In genomic region chr11:89021339-89021738, GRCh38 we compare ENCODE assay signal across 23 cellular contexts. TPM values are rescaled to one million over a fixed set of nuclear protein-coding genes. Genes with fewer than 3 reads are reported as not detected.
DNase-seq lines count a peak whose midpoint lies in the region; ATAC-seq, FAIRE-seq and TF ChIP-seq lines count a peak whose summit lies in the region.
"Had no signal": no experiment of that assay in that cellular context is flagged by ENCODE, and none has a peak within 500 bp of the region (broad histone marks: within the 10 kb centered on the region; RNA-seq: fewer than 3 reads in every experiment).

No MANE protein-coding gene starts in this region.

- no peak for TF ChIP-seq RAD21 in HepG2 (CRISPR knock-in tag; IDR thresholded peaks at IDR 0.05)

- H4K20me1 ChIP-seq in HepG2 (ENCODE audit: insufficient read depth, low read length) = no peaks in the 10 kb centered on the region
- H4K20me1 ChIP-seq in PC-3 (ENCODE audit: low read length) = no peaks in the 10 kb centered on the region
- H4K20me1 ChIP-seq in osteoblast (ENCODE audit: insufficient read depth, low read length) = no peaks in the 10 kb centered on the region
- H4K20me1 ChIP-seq: BLaER1 had no signal

- no peak for FAIRE-seq in HepG2 (lab: Jason Lieb, UNC)
- FAIRE-seq: G401.6, GM12891 had no signal

- no peak for DNase-seq in HepG2 (ENCODE audit: low spot score)
- DNase-seq in right lobe of liver = no peak
- no peak for DNase-seq in PC-3
- DNase-seq in osteoblast (ENCODE audit: insufficient read length, low spot score, missing footprints) = peak; percentile 29
- no peak for DNase-seq in KBM-7
- DNase-seq in GM19238 (ENCODE audit: insufficient read length, low spot score) = no peak
- DNase-seq: ACHN; BE2C; C1 segment of cervical spinal cord; Calu3; CD4-positive, alpha-beta memory T cell; CD4-positive, CD25-positive, alpha-beta regulatory T cell; CD8-positive, alpha-beta memory T cell; COR-L47; DMS79 treated with DMSO at 0.1 percent for 48 hours; GF-D8 had no signal

- H3K9me3 ChIP-seq in HepG2 (ENCODE audit: low read length) = no peaks in the 10 kb centered on the region
- no peaks in the 10 kb centered on the region for H3K9me3 ChIP-seq in right lobe of liver
- no peaks in the 10 kb centered on the region for H3K9me3 ChIP-seq in PC-3 (ENCODE audit: low read length)
- H3K9me3 ChIP-seq in osteoblast (ENCODE audit: low read depth, low read length) = no peaks in the 10 kb centered on the region
- H3K9me3 ChIP-seq: BE2C, BLaER1 had no signal

- H3K9me2 ChIP-seq in PC-3 (replicated peaks; ENCODE audit: low read length) = no peaks in the 10 kb centered on the region

- TF ChIP-seq POLR2A in HepG2 (IDR thresholded peaks at IDR 0.05; ENCODE audit: insufficient read depth in 1 of 2, low read depth in 2 of 2, low read length in 2 of 2) (no peak), right lobe of liver (IDR thresholded peaks at IDR 0.05) (no peak)

- H3K27me3 ChIP-seq in HepG2 (ENCODE audit: control insufficient read depth in 1 of 2, insufficient read depth in 2 of 2, low read length in 2 of 2) = no peaks in the 10 kb centered on the region
- no peaks in the 10 kb centered on the region for H3K27me3 ChIP-seq in right lobe of liver
- H3K27me3 ChIP-seq in PC-3 (ENCODE audit: low read length) = no peaks in the 10 kb centered on the region
- no peaks in the 10 kb centered on the region for H3K27me3 ChIP-seq in osteoblast (ENCODE audit: insufficient read depth, low read length)
- H3K27me3 ChIP-seq: BE2C, BLaER1 had no signal

- in situ Hi-C loops in HepG2 (cut with HindIII; ENCODE audit: extremely low pct_ligation_motif_present, low pct_unique_long_range_greater_than_20kb) = no loop called here
- in situ Hi-C loops in KBM-7 (cut with MboI; ENCODE audit: low pct_unique_long_range_greater_than_20kb, low sequenced_read_pairs) = no loop called here

- no peak for ATAC-seq in HepG2
- no peak for ATAC-seq in right lobe of liver
- no peak for ATAC-seq in PC-3

- H3K79me2 ChIP-seq in HepG2 (ENCODE audit: insufficient read depth, low read length) = no peaks in the 10 kb centered on the region
- H3K79me2 ChIP-seq in PC-3 (ENCODE audit: low read length) = no peaks in the 10 kb centered on the region
- no peaks in the 10 kb centered on the region for H3K79me2 ChIP-seq in osteoblast (ENCODE audit: insufficient read depth, low read length)

- H3K4me2 ChIP-seq in HepG2 (ENCODE audit: low read depth, low read length) (no peak overlapping the region), PC-3 (ENCODE audit: low read length) (no peak overlapping the region), osteoblast (ENCODE audit: insufficient read depth, low read length) (no peak overlapping the region)
- H3K4me2 ChIP-seq: BLaER1 had no signal

- no peaks in the 10 kb centered on the region for H3K36me3 ChIP-seq in HepG2 (replicated peaks in 1 of 2; ENCODE audit: control insufficient read depth in 1 of 2, insufficient read depth in 2 of 2, low read length in 2 of 2)
- no peaks in the 10 kb centered on the region for H3K36me3 ChIP-seq in right lobe of liver
- H3K36me3 ChIP-seq in PC-3 (ENCODE audit: low read depth, low read length) = no peaks in the 10 kb centered on the region
- no peaks in the 10 kb centered on the region for H3K36me3 ChIP-seq in osteoblast (ENCODE audit: insufficient read depth, low read length)
- H3K36me3 ChIP-seq: BE2C, BLaER1 had no signal

- intact Hi-C loops in HepG2 (cut with micrococcal nuclease; ENCODE audit: unreplicated experiment) (no loop called here), right lobe of liver (cut with DNase I) (no loop called here), PC-3 (cut with micrococcal nuclease) (no loop called here)

- H3K27ac ChIP-seq in HepG2 (ENCODE audit: extremely low read length, insufficient read depth, low read length) (no peak overlapping the region), right lobe of liver (no peak overlapping the region), PC-3 (ENCODE audit: low read length) (no peak overlapping the region), osteoblast (ENCODE audit: low read depth, low read length) (no peak overlapping the region)
- H3K27ac ChIP-seq: 22Rv1, BLaER1 had no signal

- TF ChIP-seq EP300 in HepG2 (IDR thresholded peaks at IDR 0.05; ENCODE audit: low read depth in 2 of 2, low read length in 2 of 2) (no peak), HepG2 (CRISPR knock-in tag; IDR thresholded peaks at IDR 0.05; ENCODE audit: borderline replicate concordance) (no peak)

- TF ChIP-seq CTCF in HepG2 (CRISPR knock-in tag; IDR thresholded peaks at IDR 0.05) = no peak
- no peak for TF ChIP-seq CTCF in right lobe of liver (IDR thresholded peaks at IDR 0.05)
- TF ChIP-seq CTCF in PC-3 (conservative IDR thresholded peaks at IDR 0.05; ENCODE audit: low read depth, low read length) = no peak
- TF ChIP-seq CTCF in osteoblast (IDR thresholded peaks at IDR 0.05; ENCODE audit: extremely low read depth, low read depth, low read length) = no peak

- H3K9ac ChIP-seq in HepG2 (ENCODE audit: insufficient read depth, low read depth, low read length) (no peak overlapping the region), PC-3 (ENCODE audit: low read length) (no peak overlapping the region)
- H3K9ac ChIP-seq: BLaER1 had no signal

- 3% methylated on average over 2 of the region's 2 CpGs for WGBS in HepG2 (ENCODE audit: low lambda C conversion rate)
- WGBS in right lobe of liver (ENCODE audit: insufficient coverage, low coverage, low lambda C conversion rate, missing lambda C conversion rate) = 20% methylated on average over 2 of the region's 2 CpGs

- H2AFZ ChIP-seq in HepG2 (ENCODE audit: low read length) (no peak overlapping the region), PC-3 (ENCODE audit: low read length) (peak overlapping the region; percentile 42; the same call in 1 of the 2 replicates), osteoblast (ENCODE audit: low read length) (no peak overlapping the region)

- CTCF ChIA-PET in HepG2 (lab: Yijun Ruan, JAX; ENCODE audit: low intra/inter-chr PET ratio, low total read pairs) = no interaction called here
- CTCF ChIA-PET in PC-3 (lab: Charles Lee) = no interaction called here

- H3F3A ChIP-seq in PC-3 (ENCODE audit: low read length, unreplicated experiment) = no peaks in the 10 kb centered on the region

- no peaks in the 10 kb centered on the region for H3K4me1 ChIP-seq in HepG2 (ENCODE audit: insufficient read depth, low read length)
- H3K4me1 ChIP-seq in right lobe of liver = no peaks in the 10 kb centered on the region
- H3K4me1 ChIP-seq in PC-3 (ENCODE audit: insufficient read depth, low read length) = no peaks in the 10 kb centered on the region
- no peaks in the 10 kb centered on the region for H3K4me1 ChIP-seq in osteoblast (ENCODE audit: insufficient read depth, low read length)
- H3K4me1 ChIP-seq: BE2C, BLaER1 had no signal

- POLR2A ChIA-PET in HepG2 (lab: Yijun Ruan, JAX) = no interaction called here
- POLR2A ChIA-PET in PC-3 (lab: Charles Lee; ENCODE audit: unreplicated experiment) = no interaction called here

- BruUV-seq in HepG2 (replicated peaks; lab: Mats Ljungman, UMichigan) (no TSS peak), PC-3 (replicated peaks; lab: Mats Ljungman, UMichigan) (no TSS peak)

- H3K4me3 ChIP-seq in HepG2 (replicated peaks in 1 of 3; ENCODE audit: insufficient read depth in 1 of 3, low read depth in 2 of 3, low read length in 3 of 3) (no peak overlapping the region), right lobe of liver (no peak overlapping the region), PC-3 (ENCODE audit: low read length) (no peak overlapping the region), osteoblast (ENCODE audit: insufficient read depth, low read length) (no peak overlapping the region)
- H3K4me3 ChIP-seq: BLaER1 had no signal

TF ChIP-seq in HepG2, 621 proteins besides CTCF, POLR2A, EP300 and RAD21:
- TF ChIP-seq MAFK (conservative IDR thresholded peaks at IDR 0.05 in 1 of 2, IDR thresholded peaks at IDR 0.05 in 1 of 2; ENCODE audit: low read length in 2 of 2) (peak; percentile 26 to 69; a peak in 3 of 4 replicates), ZNF256 (CRISPR knock-in tag; conservative IDR thresholded peaks at IDR 0.05) (no peak), MAFF (IDR thresholded peaks at IDR 0.05; ENCODE audit: low read depth, low read length) (peak; percentile 37; the same call in 1 of the 2 replicates)

RNA-seq across cellular contexts. Expression of gene GRM5, which starts 44.4 kb away (rescaled TPM):
- not detected in 2 replicates for total RNA-seq in HepG2 (2016; rRNA removed; fragmentation: Illumina TruSeq; extraction: Trizol)
- not detected in 2 replicates for total RNA-seq in HepG2 (2016; cell fraction: cytosol; rRNA removed; fragmentation: Illumina TruSeq; extraction: Trizol; ENCODE audit: low read depth)
- total RNA-seq in HepG2 (2016; cell fraction: insoluble cytoplasmic fraction; rRNA removed; fragmentation: Illumina TruSeq; extraction: Trizol) = not detected in 2 replicates
- total RNA-seq in HepG2 (2016; cell fraction: membrane; rRNA removed; fragmentation: Illumina TruSeq; extraction: Trizol) = not detected in 2 replicates
- total RNA-seq in HepG2 (2016; cell fraction: nucleus; rRNA removed; fragmentation: Illumina TruSeq; extraction: Trizol) = not detected in 2 replicates
- not detected in 2 replicates for polyA plus RNA-seq in HepG2 (2011; rRNA removed)
- polyA plus RNA-seq in HepG2 (2011; cell fraction: cytosol; rRNA removed) = not detected in 2 replicates
- polyA plus RNA-seq in HepG2 (2011; cell fraction: nucleus; rRNA removed) = not detected in 2 replicates
- polyA plus RNA-seq in HepG2 (2012) = not detected in 2 replicates
- polyA plus RNA-seq in HepG2 (2016; cell fraction: cytosol; fragmentation: Illumina TruSeq; extraction: Trizol; ENCODE audit: low read depth) = not detected in 2 replicates
- polyA plus RNA-seq in HepG2 (2016; cell fraction: insoluble cytoplasmic fraction; fragmentation: Illumina TruSeq; extraction: Trizol; ENCODE audit: low read depth) = not detected in 2 replicates
- polyA plus RNA-seq in HepG2 (2016; cell fraction: membrane; fragmentation: Illumina TruSeq; extraction: Trizol; ENCODE audit: low read depth) = not detected in 2 replicates
- polyA plus RNA-seq in HepG2 (2016; cell fraction: nucleus; fragmentation: Illumina TruSeq; extraction: Trizol; ENCODE audit: insufficient read depth, low read depth) = not detected in 2 replicates
- polyA minus RNA-seq in HepG2 (2011; rRNA and poly(A)+ RNA removed; ENCODE audit: low replicate concordance) = 0.02 TPM in 2 replicates
- polyA minus RNA-seq in HepG2 (2011; cell fraction: cytosol; rRNA and poly(A)+ RNA removed) = not detected in 2 replicates
- not detected in 2 replicates for polyA minus RNA-seq in HepG2 (2011; cell fraction: nucleus; rRNA and poly(A)+ RNA removed)
- not detected for total RNA-seq in right lobe of liver
- total RNA-seq in PC-3 (2014; rRNA removed) = not detected in 2 replicates
- not detected in 2 replicates for total RNA-seq in osteoblast
- total RNA-seq: A172; A673; CD4-positive, alpha-beta memory T cell; CD4-positive, CD25-positive, alpha-beta regulatory T cell; CD8-positive, alpha-beta memory T cell had no signal
- polyA plus RNA-seq: CD14-positive monocyte; CD4-positive, alpha-beta memory T cell; CD4-positive, CD25-positive, alpha-beta regulatory T cell; CD8-positive, alpha-beta memory T cell had no signal
